Comparison of ENCODE assay signal across 1 cellular context in genomic region chr11:105000167-105000566, GRCh38.
TF ChIP-seq lines count a peak whose summit lies in the region.

No MANE protein-coding gene starts in this region.

TF ChIP-seq in HCT116, 20 proteins besides CTCF, POLR2A, EP300 and RAD21:
- TF ChIP-seq MAX (IDR thresholded peaks at IDR 0.05) (no peak), CBX3 (IDR thresholded peaks at IDR 0.05; ENCODE audit: low read depth) (no peak), JUND (IDR thresholded peaks at IDR 0.05) (no peak), ATF3 (IDR thresholded peaks at IDR 0.05) (no peak), EGR1 (IDR thresholded peaks at IDR 0.05; ENCODE audit: low read depth) (no peak)
TF ChIP-seq in HCT116: peak in this region for 0.
